8 cellular contexts compared by ENCODE assay signal in the genomic region with DNA sequence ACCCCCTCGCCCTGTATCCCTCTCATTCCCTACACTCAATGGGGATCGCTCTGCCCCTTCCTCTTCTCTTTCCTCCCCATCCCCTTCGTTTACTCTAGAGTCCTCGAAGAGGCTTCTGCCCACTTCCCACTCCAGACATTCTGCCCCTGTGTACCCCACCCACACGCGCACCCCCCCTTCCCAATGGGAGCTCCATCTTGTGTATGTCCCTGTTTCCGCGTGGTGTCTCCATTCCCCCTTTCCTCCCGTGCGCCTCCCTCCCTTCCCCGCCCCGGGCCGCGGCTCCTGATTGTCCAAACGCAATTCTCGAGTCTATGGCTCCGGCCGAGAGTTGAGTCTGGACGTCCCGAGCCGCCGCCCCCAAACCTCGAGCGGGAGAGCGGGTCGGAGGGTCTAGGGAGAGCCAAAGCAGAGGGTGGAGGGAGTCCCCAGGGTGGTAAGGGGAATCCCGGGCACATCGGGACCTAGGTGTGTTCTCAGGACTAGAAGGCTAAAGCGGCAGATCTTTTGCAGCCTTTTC. TPM values are rescaled to one million over a fixed set of nuclear protein-coding genes. Genes with fewer than 3 reads are reported as not detected.
A peak's percentile ranks its signal among the peaks of the same experiment; 100 is the strongest.
DNase-seq lines count a peak whose midpoint lies in the region.

No MANE protein-coding gene starts in this region.

- H3K9me3 ChIP-seq in stomach smooth muscle (ENCODE audit: control insufficient read depth in 2 of 2, low read length in 2 of 2) = no peaks in the 10 kb centered on the region

- H3K9ac ChIP-seq in stomach smooth muscle (ENCODE audit: low read length in 2 of 2) = peak overlapping the region; percentile 98 to 99

- H3K4me1 ChIP-seq in stomach smooth muscle (ENCODE audit: control insufficient read depth, insufficient read depth, low read length) = peaks cover 49% of the 10 kb centered on the region

- no peaks in the 10 kb centered on the region for H3K27me3 ChIP-seq in stomach smooth muscle (ENCODE audit: control insufficient read depth in 1 of 2, insufficient read depth in 2 of 2, low read length in 2 of 2)

- H3K36me3 ChIP-seq in stomach smooth muscle (ENCODE audit: control insufficient read depth in 2 of 2, insufficient read depth in 2 of 2, low read length in 2 of 2) = peaks cover 23 to 25% of the 10 kb centered on the region in 2 donors

- H3K27ac ChIP-seq in caudate nucleus (ENCODE audit: low read depth, low read length) = peak overlapping the region; percentile 85
- peak overlapping the region; percentile 92 for H3K27ac ChIP-seq in stomach smooth muscle (ENCODE audit: low read length)

- DNase-seq in NCI-H2227 (lab: John Stamatoyannopoulos, UW; ENCODE audit: unreplicated experiment) = peak; percentile 67
- peak in 12 of 61 donors; percentile 27 to 61 (median 47) for DNase-seq in caudate nucleus (lab: John Stamatoyannopoulos, UW)
- DNase-seq in kidney tubule cell (ENCODE audit: low spot score) = peak; percentile 49
- DNase-seq in occipital lobe (lab: John Stamatoyannopoulos, UW) = no peak
- no peak for DNase-seq in central memory CD4-positive, alpha-beta T cell
- no peak for DNase-seq in activated effector memory CD4-positive, alpha-beta T cell treated with anti-CD3 and anti-CD28 coated beads, Interleukin-2, amount 50 U/mL, for 16 hours

- H3K4me3 ChIP-seq in GM08714 (ENCODE audit: low read length) = peak overlapping the region; percentile 95
- peak overlapping the region; percentile 89 to 90 for H3K4me3 ChIP-seq in stomach smooth muscle (ENCODE audit: low read length in 2 of 2)

RNA-seq across cellular contexts. Expression of a gene that starts 0.7 kb away (rescaled TPM):
- total RNA-seq in occipital lobe = 20.6 TPM

RNA-seq across cellular contexts. Expression of a gene that starts 3.2 kb away (rescaled TPM):
- total RNA-seq in occipital lobe = 4.5 TPM

RNA-seq across cellular contexts. Expression of a gene that starts 7.0 kb away (rescaled TPM):
- 34.8 TPM for total RNA-seq in occipital lobe

RNA-seq across cellular contexts. Expression of a gene that starts 7.2 kb away (rescaled TPM):
- total RNA-seq in occipital lobe = 22.6 TPM

RNA-seq across cellular contexts. Expression of a gene that starts 15.4 kb away (rescaled TPM):
- 0.94 TPM for total RNA-seq in occipital lobe

Comparison
In these comparisons a context has a peak if more than half of its experiments do, and no peak if none do; other contexts are left out.
1. DNase-seq: peak in NCI-H2227 (single experiment) and kidney tubule cell (single experiment); none in occipital lobe (single experiment), central memory CD4-positive, alpha-beta T cell (single experiment) and activated effector memory CD4-positive, alpha-beta T cell treated with anti-CD3 and anti-CD28 coated beads, Interleukin-2, amount 50 U/mL, for 16 hours (single experiment).